In the genomic region with DNA sequence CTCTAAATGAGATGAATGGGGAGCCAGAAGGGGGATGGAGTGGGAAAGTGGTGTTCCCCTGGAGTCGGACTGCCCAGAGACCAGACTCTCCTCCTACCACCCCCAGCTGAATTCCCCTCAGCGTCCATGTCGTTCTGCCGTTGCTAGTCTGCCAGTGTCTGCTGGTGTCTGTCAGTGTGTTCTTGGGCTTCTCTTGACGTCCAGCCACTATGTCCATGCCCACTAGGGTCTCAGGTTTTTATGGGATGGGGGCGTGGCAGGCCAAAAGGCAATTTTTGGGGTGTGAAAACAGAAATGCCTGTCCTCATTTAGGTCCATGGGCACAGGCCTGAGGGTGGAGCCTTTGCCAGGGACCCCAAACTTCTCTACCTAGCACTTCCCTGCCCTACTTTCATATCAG, we compare ENCODE assay signal across 7 cellular contexts.
"Had no signal": no experiment of that assay in that cellular context is flagged by ENCODE, and none has a peak within 500 bp of the region (broad histone marks: within the 10 kb centered on the region; RNA-seq: fewer than 3 reads in every experiment).

No MANE protein-coding gene starts in this region.

- FAIRE-seq: HepG2, HTR-8/SVneo, K562 had no signal

- ATAC-seq: HepG2, K562 had no signal

- H3K4me3 ChIP-seq: K562 had no signal

- DNase-seq: IMR-90, KBM-7, KG1 had no signal

- H3K27ac ChIP-seq: HL-60 had no signal
